8 cellular contexts compared by ENCODE assay signal in genomic region chr11:70201876-70202861, GRCh38. TPM values are rescaled to one million over a fixed set of nuclear protein-coding genes. Genes with fewer than 3 reads are reported as not detected.
DNase-seq lines count a peak whose midpoint lies in the region; ATAC-seq, FAIRE-seq and TF ChIP-seq lines count a peak whose summit lies in the region.

No MANE protein-coding gene starts in this region.

- no peak overlapping the region for H2BK15ac ChIP-seq in mesendoderm (replicated peaks; ENCODE audit: low read depth)

- H3K9me3 ChIP-seq in A549: no peaks in the 10 kb centered on the region

- H2BK120ac ChIP-seq in mesendoderm (ENCODE audit: low read depth, low read length): no peak overlapping the region

- H3K4me3 ChIP-seq in A549 (peak overlapping the region; percentile 96), mesendoderm (ENCODE audit: low read length) (no peak overlapping the region)

- H3K27me3 ChIP-seq in mesendoderm (ENCODE audit: insufficient read depth, low read length, poor library complexity): no peaks in the 10 kb centered on the region

- FAIRE-seq in A549 (lab: Jason Lieb, UNC): no peak

- peak overlapping the region; percentile 92 for H3K56ac ChIP-seq in mesendoderm (ENCODE audit: low read length)

- peak overlapping the region; percentile 92 for H3K4me2 ChIP-seq in A549
- peak overlapping the region; percentile 79 for H3K4me2 ChIP-seq in mesendoderm (ENCODE audit: low read length)

- peaks cover 35% of the 10 kb centered on the region for H3K79me2 ChIP-seq in mesendoderm (ENCODE audit: control insufficient read depth, insufficient read depth, low read length)

- H3K4me1 Mint-ChIP-seq in brain: peaks cover 31% of the 10 kb centered on the region

- no peak for TF ChIP-seq EP300 in A549 (IDR thresholded peaks at IDR 0.05)

- peak overlapping the region; percentile 91 to 97 (median 96) for H3K4me3 Mint-ChIP-seq in brain

- H3K36me3 ChIP-seq in mesendoderm (ENCODE audit: control insufficient read depth, insufficient read depth, low read length): peaks cover 5% of the 10 kb centered on the region

- peak overlapping the region; percentile 97 for H3K27ac ChIP-seq in A549
- no peak overlapping the region for H3K27ac ChIP-seq in mesendoderm (ENCODE audit: low read depth, low read length)

- H2BK5ac ChIP-seq in mesendoderm (ENCODE audit: low read length): no peak overlapping the region

- CTCF ChIA-PET in A549 (lab: Yijun Ruan, JAX): interaction anchor here (0.6 to 16.0 kb wide), 4 partner anchors 10 to 290 kb away, joined by 3 to 233 read pairs (median 66); no protein-coding TSS in a partner anchor

- TF ChIP-seq CTCF in A549 (IDR thresholded peaks at IDR 0.05) (no peak), brain (conservative IDR thresholded peaks at IDR 0.05) (no peak)

- ATAC-seq in A549 (no peak), HG02973 (IDR thresholded peaks at IDR 0.05; ENCODE audit: unreplicated experiment) (no peak)

- H3K79me1 ChIP-seq in mesendoderm (ENCODE audit: low read length): peaks cover 28% of the 10 kb centered on the region

- no peak overlapping the region for H3K23ac ChIP-seq in mesendoderm (ENCODE audit: low read length)

- H3K4me1 ChIP-seq in A549 (peaks cover 28% of the 10 kb centered on the region), mesendoderm (ENCODE audit: control insufficient read depth, low read depth, low read length) (peaks cover 5% of the 10 kb centered on the region)

- TF ChIP-seq RAD21 in A549 (conservative IDR thresholded peaks at IDR 0.05 in 1 of 2, IDR thresholded peaks at IDR 0.05 in 1 of 2): no peak

- peak overlapping the region; percentile 81 to 95 (median 91) for H3K27ac Mint-ChIP-seq in brain

- H3K27me3 Mint-ChIP-seq in brain: peaks cover 13% of the 10 kb centered on the region

- H4K8ac ChIP-seq in mesendoderm (ENCODE audit: low read depth, low read length): no peak overlapping the region

- TF ChIP-seq POLR2A in A549 (IDR thresholded peaks at IDR 0.05; ENCODE audit: low read length): no peak

- peak overlapping the region; percentile 71 for H3K9ac ChIP-seq in mesendoderm (ENCODE audit: low read length)

- no peaks in the 10 kb centered on the region for H3K9me3 Mint-ChIP-seq in brain

- POLR2A ChIA-PET in A549 (lab: Yijun Ruan, JAX): interaction anchor here (0.5 to 1.1 kb wide), 4 partner anchors 32 to 171 kb away, joined by 3 to 5 read pairs (median 4); no protein-coding TSS in a partner anchor

- H2AK5ac ChIP-seq in mesendoderm (ENCODE audit: low read length): no peak overlapping the region

- DNase-seq in A549 (ENCODE audit: low read depth in 1 of 2, low spot score in 1 of 2): no peak
- peak; percentile 10 to 23 for DNase-seq in Kasumi-1 (lab: John Stamatoyannopoulos, UW)
- no peak for DNase-seq in mesendoderm
- DNase-seq in NCI-H2196 (lab: John Stamatoyannopoulos, UW; ENCODE audit: unreplicated experiment): no peak
- no peak for DNase-seq in DMS79 treated with DMSO at 0.1 percent for 48 hours (lab: John Stamatoyannopoulos, UW)
- DNase-seq in NCI-H345 treated with DMSO at 0.1 percent for 48 hours (lab: John Stamatoyannopoulos, UW; ENCODE audit: unreplicated experiment): no peak

- H3K4ac ChIP-seq in mesendoderm (ENCODE audit: low read depth, low read length): no peak overlapping the region

- H4K5ac ChIP-seq in mesendoderm (ENCODE audit: low read length): no peak overlapping the region

- H3K36me3 Mint-ChIP-seq in brain: peaks cover 10% of the 10 kb centered on the region

- no peak overlapping the region for H3K18ac ChIP-seq in mesendoderm (ENCODE audit: low read length)

- 80% methylated on average over 29 of the region's 29 CpGs for WGBS in A549 (ENCODE audit: missing lambda C conversion rate)
- no CpG with 5 or more reads among the region's 29 CpGs for WGBS in mesendoderm (ENCODE audit: extremely low coverage, insufficient coverage, low lambda C conversion rate)

TF ChIP-seq in A549, 52 proteins besides CTCF, POLR2A, EP300 and RAD21:
- TF ChIP-seq EHMT2 (IDR thresholded peaks at IDR 0.05; ENCODE audit: low read depth): no peak
- TF ChIP-seq BHLHE40 (IDR thresholded peaks at IDR 0.05; ENCODE audit: low read depth, low read length): no peak
- no peak for TF ChIP-seq TP53 (CRISPR knock-in tag; IDR thresholded peaks at IDR 0.05)
- TF ChIP-seq HEYL (CRISPR knock-in tag; IDR thresholded peaks at IDR 0.05): no peak
- no peak for TF ChIP-seq RFX5 (IDR thresholded peaks at IDR 0.05)
- TF ChIP-seq HMGXB4 (CRISPR knock-in tag; IDR thresholded peaks at IDR 0.05; ENCODE audit: borderline replicate concordance): no peak
- TF ChIP-seq HOXA7 (CRISPR knock-in tag; IDR thresholded peaks at IDR 0.05): no peak
- TF ChIP-seq KDM5A (IDR thresholded peaks at IDR 0.05): no peak
- no peak for TF ChIP-seq TFCP2L1 (CRISPR knock-in tag; IDR thresholded peaks at IDR 0.05)

RNA-seq across cellular contexts. Expression of gene FADD, which starts 0.9 kb away (rescaled TPM):
- polyA plus RNA-seq in A549 (2011; rRNA removed): 30.2 and 34.7 TPM in 2 replicates
- polyA plus RNA-seq in A549 (2012; cell fraction: cytosol; rRNA removed): 28.2 and 38.1 TPM in 2 replicates
- polyA plus RNA-seq in A549 (2012; cell fraction: nucleus; rRNA removed): 29.5 and 29.7 TPM in 2 replicates
- polyA plus RNA-seq in A549 (2017; fragmentation: RNase III; extraction: RNeasy Plus Mini Kit Qiagen cat#74134 plus additional on column Dnase treatment): 54.4 to 64.9 TPM (median 59.1 TPM) in 3 replicates
- 35.3 and 37.0 TPM in 2 replicates for polyA minus RNA-seq in A549 (2011; rRNA and poly(A)+ RNA removed)
- 17.8 TPM for polyA plus RNA-seq in brain (ENCODE audit: insufficient read depth, low read depth, low replicate concordance)
- polyA plus RNA-seq in mesendoderm (2013, experiment 1 of 2): 40.9 TPM
- 40.4 TPM for polyA plus RNA-seq in mesendoderm (2013, experiment 2 of 2)

Comparison
In these comparisons a context has a peak if more than half of its experiments do, and no peak if none do; other contexts are left out.
1. DNase-seq: peak in Kasumi-1 (2 of 2); none in A549 (0 of 2), mesendoderm (single experiment), NCI-H2196 (single experiment), DMS79 treated with DMSO at 0.1 percent for 48 hours (single experiment) and NCI-H345 treated with DMSO at 0.1 percent for 48 hours (single experiment).